In the genomic region with DNA sequence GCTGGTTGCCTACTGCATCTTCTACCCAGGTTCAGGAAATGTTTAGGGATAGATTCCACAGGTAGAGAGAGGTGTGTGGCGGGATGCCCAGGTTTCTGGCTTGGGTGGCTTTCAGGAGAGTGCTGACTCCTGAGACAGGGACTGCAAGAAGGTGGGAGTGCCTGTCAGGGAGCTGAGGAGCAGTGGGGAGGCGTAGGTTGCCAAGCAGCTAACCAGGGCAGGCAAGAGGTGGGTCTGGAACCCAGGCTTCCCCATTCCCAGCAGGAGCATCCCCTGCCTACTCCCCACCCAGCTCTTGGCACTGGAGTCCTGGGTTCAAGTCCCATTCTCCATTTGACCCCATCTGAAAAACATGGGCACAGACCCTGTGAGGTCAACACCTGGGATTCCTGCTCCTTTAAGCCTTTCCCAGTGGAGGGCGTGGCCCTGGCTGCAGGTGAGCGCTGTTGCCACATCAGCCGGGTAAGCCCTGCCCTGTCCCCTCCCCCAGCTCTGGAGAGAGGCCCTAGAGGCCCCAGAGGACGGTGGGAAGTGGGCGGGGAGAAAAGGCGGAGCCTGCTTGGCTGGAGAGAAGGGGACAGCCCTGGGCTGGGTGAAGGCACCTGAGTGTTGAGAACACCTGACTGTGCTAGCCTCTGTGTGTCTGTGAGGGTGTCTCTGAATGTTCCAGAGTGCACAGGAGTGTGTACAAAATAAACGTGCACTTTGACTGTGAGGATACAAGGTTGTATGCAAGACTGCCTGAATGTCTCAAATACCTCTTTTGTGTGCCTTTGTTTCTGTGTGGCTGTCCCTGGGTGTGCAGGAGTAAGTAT, we compare ENCODE assay signal across 8 cellular contexts.
DNase-seq lines count a peak whose midpoint lies in the region; ATAC-seq and FAIRE-seq lines count a peak whose summit lies in the region.

No MANE protein-coding gene starts in this region.

- H3K4me1 ChIP-seq in HUES48 (ENCODE audit: control insufficient read depth, insufficient read depth, low read length) (peaks cover 16% of the 10 kb centered on the region), NT2/D1 (ENCODE audit: insufficient read depth, insufficient read length) (peaks cover 27% of the 10 kb centered on the region)

- H3K4me3 ChIP-seq in HUES48 (ENCODE audit: low read depth, low read length), result peak overlapping the region; percentile 45
- H3K4me3 ChIP-seq in NT2/D1 (ENCODE audit: insufficient read length, low read depth), result peak overlapping the region; percentile 4

- DNase-seq in NT2/D1 (ENCODE audit: low read depth, low spot score), result peak; percentile 96
- DNase-seq in activated effector memory CD4-positive, alpha-beta T cell treated with Interleukin-2 at 50 U/mL for 16 hours, result peak; percentile 24
- peak; percentile 98 for DNase-seq in iPS-NIHi7 (ENCODE audit: extremely low spot score)
- peak; percentile 45 to 46 for DNase-seq in stimulated activated CD4-positive, alpha-beta T cell treated with anti-CD3 and anti-CD28 coated beads, Interleukin-4, amount 100 ng/mL, for 48 hours (ENCODE audit: low read depth in 2 of 2)
- no peak for DNase-seq in middle frontal gyrus (ENCODE audit: extremely low spot score, low spot score)

- H3K27me3 ChIP-seq in HUES48 (ENCODE audit: control insufficient read depth, insufficient read depth, low read length) (no peaks in the 10 kb centered on the region), NT2/D1 (ENCODE audit: insufficient read depth, insufficient read length) (no peaks in the 10 kb centered on the region)

- no peak for ATAC-seq in HG02840 (IDR thresholded peaks at IDR 0.05; ENCODE audit: low FRiP score, unreplicated experiment)

- H3K9ac ChIP-seq in HUES48 (ENCODE audit: low read depth, low read length) (no peak overlapping the region), NT2/D1 (ENCODE audit: insufficient read length, low read depth) (peak overlapping the region; percentile 27)

- no peaks in the 10 kb centered on the region for H3K9me3 ChIP-seq in HUES48 (ENCODE audit: control insufficient read depth, insufficient read depth, low read length)
- no peaks in the 10 kb centered on the region for H3K9me3 ChIP-seq in NT2/D1 (ENCODE audit: insufficient read depth, low read length)

- H3K27ac ChIP-seq in HUES48 (ENCODE audit: low read depth, low read length), result peak overlapping the region; percentile 60

- no peaks in the 10 kb centered on the region for H3K36me3 ChIP-seq in HUES48 (ENCODE audit: control insufficient read depth, insufficient read depth, low read length)
- no peaks in the 10 kb centered on the region for H3K36me3 ChIP-seq in NT2/D1 (ENCODE audit: insufficient read depth, insufficient read length, low read length)

- peak; percentile 89 for FAIRE-seq in G401.6 (lab: Jason Lieb, UNC)
